1 cellular context compared by ENCODE assay signal in genomic region chr7:143256325-143256724, GRCh38.
TF ChIP-seq lines count a peak whose summit lies in the region.

No MANE protein-coding gene starts in this region.

TF ChIP-seq in GM12878, 131 proteins besides CTCF, POLR2A, EP300 and RAD21:
- TF ChIP-seq ZZZ3 (IDR thresholded peaks at IDR 0.05; ENCODE audit: control insufficient read depth, insufficient read length, low read depth): no peak
- TF ChIP-seq SPI1 (IDR thresholded peaks at IDR 0.05; ENCODE audit: borderline replicate concordance, insufficient read depth, low read depth, low read length): peak; percentile 29; the same call in 1 of the 2 replicates
TF ChIP-seq in GM12878: peak in this region for 1.
